In genomic region chr14:78086342-78086741, GRCh38 we compare ENCODE assay signal across 1 cellular context.
TF ChIP-seq lines count a peak whose summit lies in the region.

No MANE protein-coding gene starts in this region.

TF ChIP-seq in WTC11, 78 proteins besides CTCF, POLR2A, EP300 and RAD21 (continued from another document):
- no peak for TF ChIP-seq ZNF425 (CRISPR knock-in tag; conservative IDR thresholded peaks at IDR 0.05)
- no peak for TF ChIP-seq NR3C1 (CRISPR knock-in tag; conservative IDR thresholded peaks at IDR 0.05; ENCODE audit: low read depth)
TF ChIP-seq in WTC11: peak in this region for 0.
